In the genomic region with DNA sequence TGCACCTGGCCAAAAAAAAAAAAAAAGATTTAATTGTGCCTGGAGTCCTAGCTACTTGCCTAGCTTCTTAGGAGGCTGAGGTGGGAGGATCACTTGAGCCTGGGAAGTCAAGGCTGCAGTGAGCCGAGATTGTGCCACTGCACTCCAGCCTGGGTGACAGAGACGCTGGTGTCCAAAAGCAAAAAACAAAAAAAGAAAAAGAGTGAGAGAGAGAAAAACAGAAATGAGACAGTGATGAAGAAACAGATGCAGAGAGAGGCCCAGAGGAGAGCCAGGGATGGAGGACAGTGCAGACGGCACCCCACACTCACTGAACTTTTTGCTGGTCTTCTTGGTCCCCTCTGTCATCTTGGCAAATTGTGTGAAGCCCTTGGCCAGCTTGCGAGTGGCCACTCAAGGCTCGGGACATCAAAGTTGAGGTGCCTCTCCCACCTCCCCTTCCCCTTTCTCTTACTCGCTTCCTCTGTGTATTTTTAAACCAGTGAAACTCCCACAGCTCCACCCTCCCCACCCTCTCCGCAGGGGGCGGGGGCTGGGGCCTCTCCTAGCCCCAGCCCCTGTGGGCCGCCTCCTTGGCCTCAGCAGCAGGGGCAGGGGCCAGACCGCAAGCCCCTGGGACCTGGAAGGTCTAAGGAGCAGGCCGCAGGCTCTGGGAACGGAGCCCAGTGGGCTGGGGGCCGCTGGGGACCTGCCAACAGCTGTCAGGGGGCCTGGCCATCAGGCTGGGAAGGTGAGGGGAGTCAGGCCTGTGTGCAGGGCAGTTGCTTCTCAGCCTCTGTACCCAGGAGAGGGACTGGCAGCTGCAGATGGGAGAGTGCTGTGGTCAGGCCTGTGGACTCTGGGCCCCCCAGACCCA, we compare ENCODE assay signal across 1 cellular context.
TF ChIP-seq lines count a peak whose summit lies in the region.

A gene with protein sequence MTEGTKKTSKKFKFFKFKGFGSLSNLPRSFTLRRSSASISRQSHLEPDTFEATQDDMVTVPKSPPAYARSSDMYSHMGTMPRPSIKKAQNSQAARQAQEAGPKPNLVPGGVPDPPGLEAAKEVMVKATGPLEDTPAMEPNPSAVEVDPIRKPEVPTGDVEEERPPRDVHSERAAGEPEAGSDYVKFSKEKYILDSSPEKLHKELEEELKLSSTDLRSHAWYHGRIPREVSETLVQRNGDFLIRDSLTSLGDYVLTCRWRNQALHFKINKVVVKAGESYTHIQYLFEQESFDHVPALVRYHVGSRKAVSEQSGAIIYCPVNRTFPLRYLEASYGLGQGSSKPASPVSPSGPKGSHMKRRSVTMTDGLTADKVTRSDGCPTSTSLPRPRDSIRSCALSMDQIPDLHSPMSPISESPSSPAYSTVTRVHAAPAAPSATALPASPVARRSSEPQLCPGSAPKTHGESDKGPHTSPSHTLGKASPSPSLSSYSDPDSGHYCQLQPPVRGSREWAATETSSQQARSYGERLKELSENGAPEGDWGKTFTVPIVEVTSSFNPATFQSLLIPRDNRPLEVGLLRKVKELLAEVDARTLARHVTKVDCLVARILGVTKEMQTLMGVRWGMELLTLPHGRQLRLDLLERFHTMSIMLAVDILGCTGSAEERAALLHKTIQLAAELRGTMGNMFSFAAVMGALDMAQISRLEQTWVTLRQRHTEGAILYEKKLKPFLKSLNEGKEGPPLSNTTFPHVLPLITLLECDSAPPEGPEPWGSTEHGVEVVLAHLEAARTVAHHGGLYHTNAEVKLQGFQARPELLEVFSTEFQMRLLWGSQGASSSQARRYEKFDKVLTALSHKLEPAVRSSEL (minus strand): TSS at position 387 of the 856 bp plus-strand sequence. CDS start 39 bp downstream, at position 348.

TF ChIP-seq in K562, 482 proteins besides CTCF, POLR2A, EP300 and RAD21 (continued from another document):
- TF ChIP-seq KAT7 (CRISPR knock-in tag; IDR thresholded peaks at IDR 0.05; ENCODE audit: borderline replicate concordance) (no peak), RBFOX2 (IDR thresholded peaks at IDR 0.05; ENCODE audit: low read depth, low read length) (peak; percentile 61), FOXM1 (IDR thresholded peaks at IDR 0.05; ENCODE audit: low read depth) (peak; percentile 80), FOXM1 (CRISPR knock-in tag; IDR thresholded peaks at IDR 0.05; ENCODE audit: low read depth) (no peak), POLR2G (IDR thresholded peaks at IDR 0.05; ENCODE audit: low read depth, low read length) (peak; percentile 41; the same call in 1 of the 2 replicates), SPI1 (IDR thresholded peaks at IDR 0.05; ENCODE audit: borderline replicate concordance, low read depth, low read length) (peak; percentile 46; the same call in 1 of the 2 replicates), ZFP36 (IDR thresholded peaks at IDR 0.05; ENCODE audit: low read depth, low read length, partially characterized antibody) (no peak), CHD1 (IDR thresholded peaks at IDR 0.05; ENCODE audit: low read length) (no peak), ZFPM2 (CRISPR knock-in tag; IDR thresholded peaks at IDR 0.05) (no peak), HNRNPLL (IDR thresholded peaks at IDR 0.05; ENCODE audit: low read depth, low read length, poor library complexity, severe bottlenecking) (no peak), TBL1XR1 (IDR thresholded peaks at IDR 0.05; ENCODE audit: low read length in 2 of 2) (no peak), SNRNP70 (optimal IDR thresholded peaks at IDR 0.05; ENCODE audit: low read depth, low read length) (no peak), SREBF2 (CRISPR knock-in tag; IDR thresholded peaks at IDR 0.05) (no peak), TAF1 (IDR thresholded peaks at IDR 0.05; ENCODE audit: control insufficient read depth, extremely low read depth, insufficient read depth, low read length, severe bottlenecking) (no peak), KLF16 (IDR thresholded peaks at IDR 0.05) (no peak)
- TF ChIP-seq, protein P1, sequence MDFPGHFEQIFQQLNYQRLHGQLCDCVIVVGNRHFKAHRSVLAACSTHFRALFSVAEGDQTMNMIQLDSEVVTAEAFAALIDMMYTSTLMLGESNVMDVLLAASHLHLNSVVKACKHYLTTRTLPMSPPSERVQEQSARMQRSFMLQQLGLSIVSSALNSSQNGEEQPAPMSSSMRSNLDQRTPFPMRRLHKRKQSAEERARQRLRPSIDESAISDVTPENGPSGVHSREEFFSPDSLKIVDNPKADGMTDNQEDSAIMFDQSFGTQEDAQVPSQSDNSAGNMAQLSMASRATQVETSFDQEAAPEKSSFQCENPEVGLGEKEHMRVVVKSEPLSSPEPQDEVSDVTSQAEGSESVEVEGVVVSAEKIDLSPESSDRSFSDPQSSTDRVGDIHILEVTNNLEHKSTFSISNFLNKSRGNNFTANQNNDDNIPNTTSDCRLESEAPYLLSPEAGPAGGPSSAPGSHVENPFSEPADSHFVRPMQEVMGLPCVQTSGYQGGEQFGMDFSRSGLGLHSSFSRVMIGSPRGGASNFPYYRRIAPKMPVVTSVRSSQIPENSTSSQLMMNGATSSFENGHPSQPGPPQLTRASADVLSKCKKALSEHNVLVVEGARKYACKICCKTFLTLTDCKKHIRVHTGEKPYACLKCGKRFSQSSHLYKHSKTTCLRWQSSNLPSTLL (IDR thresholded peaks at IDR 0.05), result no peak
- TF ChIP-seq, protein P2, sequence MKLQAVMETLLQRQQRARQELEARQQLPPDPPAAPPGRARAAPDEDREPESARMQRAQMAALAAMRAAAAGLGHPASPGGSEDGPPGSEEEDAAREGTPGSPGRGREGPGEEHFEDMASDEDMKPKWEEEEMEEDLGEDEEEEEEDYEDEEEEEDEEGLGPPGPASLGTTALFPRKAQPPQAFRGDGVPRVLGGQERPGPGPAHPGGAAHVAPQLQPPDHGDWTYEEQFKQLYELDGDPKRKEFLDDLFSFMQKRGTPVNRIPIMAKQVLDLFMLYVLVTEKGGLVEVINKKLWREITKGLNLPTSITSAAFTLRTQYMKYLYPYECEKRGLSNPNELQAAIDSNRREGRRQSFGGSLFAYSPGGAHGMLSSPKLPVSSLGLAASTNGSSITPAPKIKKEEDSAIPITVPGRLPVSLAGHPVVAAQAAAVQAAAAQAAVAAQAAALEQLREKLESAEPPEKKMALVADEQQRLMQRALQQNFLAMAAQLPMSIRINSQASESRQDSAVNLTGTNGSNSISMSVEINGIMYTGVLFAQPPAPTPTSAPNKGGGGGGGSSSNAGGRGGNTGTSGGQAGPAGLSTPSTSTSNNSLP (IDR thresholded peaks at IDR 0.05; ENCODE audit: borderline replicate concordance, low read depth, low read length), result no peak
TF ChIP-seq in K562: peak in this region for 17.
